ENCODE assay signal across 14 cellular contexts in genomic region chr6:91781946-91782345, GRCh38.
DNase-seq lines count a peak whose midpoint lies in the region; ATAC-seq and TF ChIP-seq lines count a peak whose summit lies in the region.
"Had no signal": no experiment of that assay in that cellular context is flagged by ENCODE, and none has a peak within 500 bp of the region (broad histone marks: within the 10 kb centered on the region; RNA-seq: fewer than 3 reads in every experiment).

No MANE protein-coding gene starts in this region.

- ATAC-seq in GM18861 (IDR thresholded peaks at IDR 0.05; ENCODE audit: unreplicated experiment) (no peak), GM19467 (IDR thresholded peaks at IDR 0.05; ENCODE audit: unreplicated experiment) (no peak)
- ATAC-seq: mucosa of descending colon had no signal

- TF ChIP-seq POLR2A in sigmoid colon (IDR thresholded peaks at IDR 0.05), result no peak

- H3K27ac ChIP-seq in A673 (ENCODE audit: low read depth, low read length, poor library complexity, severe bottlenecking), result no peak overlapping the region
- no peak overlapping the region for H3K27ac ChIP-seq in left ventricle myocardium inferior (replicated peaks)
- H3K27ac ChIP-seq in sigmoid colon, result no peak overlapping the region

- POLR2A ChIA-PET in A673 (lab: Charles Lee; ENCODE audit: low non-redundant PET), result no interaction called here

- CTCF ChIA-PET in A673 (lab: Charles Lee), result no interaction called here

- TF ChIP-seq CTCF in A673 (conservative IDR thresholded peaks at IDR 0.05; ENCODE audit: low read depth, low read length) (no peak), left ventricle myocardium inferior (IDR thresholded peaks at IDR 0.05; ENCODE audit: borderline replicate concordance) (no peak), sigmoid colon (IDR thresholded peaks at IDR 0.05) (no peak)

- peak; percentile 24 for DNase-seq in A673 (ENCODE audit: low spot score)
- peak; percentile 2 for DNase-seq in H4 (ENCODE audit: low spot score)
- DNase-seq in NCI-H82 treated with DMSO at 0.1 percent for 48 hours (lab: John Stamatoyannopoulos, UW; ENCODE audit: unreplicated experiment), result peak; percentile 35
- peak; percentile 15 for DNase-seq in left ventricle myocardium inferior
- DNase-seq in sigmoid colon, result no peak
- no peak for DNase-seq in HK-2 (ENCODE audit: unreplicated experiment)
- DNase-seq: activated CD4-positive, alpha-beta T cell treated with anti-CD3 and anti-CD28 coated beads, Interleukin-2, amount 50 U/mL, for 48 hours; AML-193; immature natural killer cell; mucosa of descending colon; NCI-H2227 treated with DMSO at 0.1 percent for 48 hours; T1000 had no signal

- BruUV-seq in A673 (replicated peaks; lab: Mats Ljungman, UMichigan), result no TSS peak

- H3K4me1 ChIP-seq in A673 (ENCODE audit: insufficient read depth, low read length, poor library complexity, severe bottlenecking) (no peaks in the 10 kb centered on the region), left ventricle myocardium inferior (no peaks in the 10 kb centered on the region), sigmoid colon (no peaks in the 10 kb centered on the region)

- H3K27me3 ChIP-seq in A673 (replicated peaks; ENCODE audit: insufficient read depth, low read depth, low read length, poor library complexity), result no peaks in the 10 kb centered on the region
- no peaks in the 10 kb centered on the region for H3K27me3 ChIP-seq in left ventricle myocardium inferior (ENCODE audit: low read depth)
- no peaks in the 10 kb centered on the region for H3K27me3 ChIP-seq in sigmoid colon

- H3K4me3 ChIP-seq in A673 (ENCODE audit: low read depth, low read length, poor library complexity, severe bottlenecking) (no peak overlapping the region), left ventricle myocardium inferior (no peak overlapping the region), sigmoid colon (no peak overlapping the region)
- H3K4me3 ChIP-seq: mucosa of descending colon had no signal

- no peak for TF ChIP-seq EP300 in sigmoid colon (IDR thresholded peaks at IDR 0.05)

- intact Hi-C loops in A673 (cut with micrococcal nuclease; ENCODE audit: unreplicated experiment), result no loop called here
- intact Hi-C loops in left ventricle myocardium inferior (cut with micrococcal nuclease), result no loop called here
- intact Hi-C loops in sigmoid colon (cut with DNase I), result no loop called here

- H3K36me3 ChIP-seq in A673 (ENCODE audit: insufficient read depth, low read length, poor library complexity, severe bottlenecking), result no peaks in the 10 kb centered on the region
- no peaks in the 10 kb centered on the region for H3K36me3 ChIP-seq in left ventricle myocardium inferior
- H3K36me3 ChIP-seq in sigmoid colon, result no peaks in the 10 kb centered on the region

- H3K9me3 ChIP-seq in A673 (ENCODE audit: low read depth, low read length, poor library complexity, severe bottlenecking) (no peaks in the 10 kb centered on the region), left ventricle myocardium inferior (replicated peaks) (peaks cover 13% of the 10 kb centered on the region), sigmoid colon (no peaks in the 10 kb centered on the region)
- H3K9me3 ChIP-seq: mucosa of descending colon had no signal

- 15 to 57% methylated on average over 3 of the region's 3 CpGs for WGBS in sigmoid colon, 2 donors

Comparison
In these comparisons a context has a peak if more than half of its experiments do, and no peak if none do; other contexts are left out.
1. DNase-seq: peak in A673 (single experiment), H4 (single experiment), NCI-H82 treated with DMSO at 0.1 percent for 48 hours (single experiment) and left ventricle myocardium inferior (single experiment); none in sigmoid colon (single experiment) and HK-2 (single experiment).